In genomic region chr12:111284709-111285108, GRCh38 we compare ENCODE assay signal across 19 cellular contexts.
DNase-seq lines count a peak whose midpoint lies in the region; ATAC-seq and TF ChIP-seq lines count a peak whose summit lies in the region.
"Had no signal": no experiment of that assay in that cellular context is flagged by ENCODE, and none has a peak within 500 bp of the region (broad histone marks: within the 10 kb centered on the region; RNA-seq: fewer than 3 reads in every experiment).

No MANE protein-coding gene starts in this region.

- no peak overlapping the region for H3K4me3 Mint-ChIP-seq in endodermal cell
- H3K4me3 Mint-ChIP-seq: CD4-positive, alpha-beta T cell had no signal

- H3K9me2 ChIP-seq in GM23248 (ENCODE audit: insufficient read depth), result no peaks in the 10 kb centered on the region

- WGBS in endodermal cell (ENCODE audit: insufficient coverage in 1 of 2, insufficient read length in 1 of 2), 2 experiments, result 67 to 74% methylated on average over 10 to 11 of the region's 11 CpGs
- WGBS in GM23248 (ENCODE audit: low coverage in 1 of 2, low lambda C conversion rate in 2 of 2, missing lambda C conversion rate in 2 of 2), 2 experiments, result 21 to 28% methylated on average over 11 of the region's 11 CpGs

- H3K36me3 ChIP-seq in H7 (replicated peaks; ENCODE audit: control insufficient read depth, insufficient read depth, low read length), result no peaks in the 10 kb centered on the region
- H3K36me3 ChIP-seq in endodermal cell (ENCODE audit: control insufficient read depth, insufficient read depth, low read length), result no peaks in the 10 kb centered on the region
- H3K36me3 ChIP-seq in GM23248 (ENCODE audit: low read depth), result no peaks in the 10 kb centered on the region

- no peaks in the 10 kb centered on the region for H3K27me3 ChIP-seq in H7 (ENCODE audit: control insufficient read depth, insufficient read depth, low read length)
- H3K27me3 ChIP-seq in endodermal cell (ENCODE audit: control insufficient read depth, insufficient read depth, low read length, poor library complexity, severe bottlenecking), result no peaks in the 10 kb centered on the region
- peaks cover 18% of the 10 kb centered on the region for H3K27me3 ChIP-seq in GM23248 (replicated peaks; ENCODE audit: insufficient read depth)

- H3K9ac ChIP-seq in endodermal cell (ENCODE audit: extremely low read depth, low read length, poor library complexity, severe bottlenecking), result no peak overlapping the region
- H3K9ac ChIP-seq in GM23248, result no peak overlapping the region
- H3K9ac ChIP-seq: KMS-11 had no signal

- no peak overlapping the region for H2AFZ ChIP-seq in GM23248

- H3K4me3 ChIP-seq in H7 (ENCODE audit: insufficient read depth, low read depth, low read length), result no peak overlapping the region
- no peak overlapping the region for H3K4me3 ChIP-seq in endodermal cell (ENCODE audit: low read length)
- no peak overlapping the region for H3K4me3 ChIP-seq in GM23248
- H3K4me3 ChIP-seq: GM12878 had no signal

- no peaks in the 10 kb centered on the region for H4K20me1 ChIP-seq in GM23248 (ENCODE audit: insufficient read depth)

- H3K4me1 Mint-ChIP-seq in endodermal cell, result peaks cover 11% of the 10 kb centered on the region

- H3K27ac ChIP-seq in endodermal cell (ENCODE audit: low read depth, low read length) (no peak overlapping the region), GM23248 (no peak overlapping the region)
- H3K27ac ChIP-seq: HL-60, KMS-11 had no signal

- DNase-seq in H7 (peak; percentile 57), NCI-H69 (lab: John Stamatoyannopoulos, UW) (peak; percentile 99), endodermal cell (peak; percentile 63), retina (peak; percentile 28), NCI-H2107 treated with DMSO at 0.1 percent for 48 hours (lab: John Stamatoyannopoulos, UW; ENCODE audit: unreplicated experiment) (no peak), GM23248 (no peak)
- DNase-seq: ACHN; C1 segment of cervical spinal cord; Calu3; CD4-positive, alpha-beta T cell; DMS 273 treated with DMSO at 0.1 percent for 48 hours; DMS79; GOT3; IMR-90 had no signal

- no peaks in the 10 kb centered on the region for H3F3A ChIP-seq in GM23248 (ENCODE audit: insufficient read depth)

- H3K79me2 ChIP-seq in GM23248 (ENCODE audit: insufficient read depth), result no peaks in the 10 kb centered on the region

- H3K4me1 ChIP-seq in endodermal cell (ENCODE audit: control insufficient read depth, insufficient read depth, low read length), result peaks cover 4% of the 10 kb centered on the region
- no peaks in the 10 kb centered on the region for H3K4me1 ChIP-seq in GM23248 (ENCODE audit: insufficient read depth)

- peaks cover 11% of the 10 kb centered on the region for H3K9me3 ChIP-seq in endodermal cell (ENCODE audit: control insufficient read depth, low read length)
- no peaks in the 10 kb centered on the region for H3K9me3 ChIP-seq in GM23248 (ENCODE audit: low read depth)

- peaks cover 15% of the 10 kb centered on the region for H3K9me3 Mint-ChIP-seq in endodermal cell

- peaks cover 12% of the 10 kb centered on the region for H3K36me3 Mint-ChIP-seq in endodermal cell (ENCODE audit: low read depth)

- no peak for ATAC-seq in GM21360 (IDR thresholded peaks at IDR 0.05; ENCODE audit: unreplicated experiment)
- ATAC-seq: GM12878, HCT116 had no signal

- H3K4me2 ChIP-seq in GM23248 (ENCODE audit: unreplicated experiment), result no peak overlapping the region
- H3K4me2 ChIP-seq: KMS-11 had no signal

- no peaks in the 10 kb centered on the region for H3K27me3 Mint-ChIP-seq in endodermal cell (ENCODE audit: insufficient read depth)

- peak overlapping the region; percentile 32 for H3K27ac Mint-ChIP-seq in endodermal cell
- H3K27ac Mint-ChIP-seq: CD4-positive, alpha-beta T cell had no signal

- no peak for TF ChIP-seq CTCF in endodermal cell (conservative IDR thresholded peaks at IDR 0.05)

- in situ Hi-C loops in GM23248 (cut with MboI), result no loop called here

Comparison
In these comparisons a context has a peak if more than half of its experiments do, and no peak if none do; other contexts are left out.
1. DNase-seq: peak in H7 (single experiment), NCI-H69 (single experiment), endodermal cell (single experiment) and retina (single experiment); none in NCI-H2107 treated with DMSO at 0.1 percent for 48 hours (single experiment) and GM23248 (single experiment).